ENCODE assay signal across 32 cellular contexts in genomic region chr6:168706471-168707177, GRCh38.
"Had no signal": no experiment of that assay in that cellular context is flagged by ENCODE, and none has a peak within 500 bp of the region (broad histone marks: within the 10 kb centered on the region; RNA-seq: fewer than 3 reads in every experiment).

No MANE protein-coding gene starts in this region.

- H3K9ac ChIP-seq: parathyroid adenoma had no signal

- FAIRE-seq: urothelium cell line had no signal

- H3K27me3 ChIP-seq: ovary, testis, tibial artery, vagina had no signal

- H3K4me1 Mint-ChIP-seq: naive B cell; naive thymus-derived CD8-positive, alpha-beta T cell; stimulated activated memory B cell treated with anti-CD40 and anti-IgM and Interleukin-4, amounts not matched to agents 10 μg/mL and 1 μg/mL and 100 μg/mL, for 72 hours; stimulated activated naive CD8-positive, alpha-beta T cell treated with anti-CD3 and anti-CD28 coated beads, Interleukin-15, amount 100 ng/mL, for 72 hours had no signal

- H3K27ac ChIP-seq: ovary, parathyroid adenoma, prostate gland, skin epidermis, spleen, suprapubic skin, testis, tibial artery, transverse colon, vagina had no signal

- H2AFZ ChIP-seq: parathyroid adenoma had no signal

- H3K4me2 ChIP-seq: smooth muscle cell had no signal

- H3K27ac Mint-ChIP-seq: naive B cell; naive thymus-derived CD8-positive, alpha-beta T cell; natural killer cell treated with Interleukin-12 subunit alpha and Interleukin-12 subunit beta and Interleukin-15 and Interleukin-18, amount 100 ng/mL, for 72 hours; nephron progenitor cell; stimulated activated memory B cell treated with anti-CD40 and anti-IgM and Interleukin-4, amounts not matched to agents 10 μg/mL and 1 μg/mL and 100 μg/mL, for 72 hours; stimulated activated naive CD8-positive, alpha-beta T cell treated with anti-CD3 and anti-CD28 coated beads, Interleukin-15, amount 100 ng/mL, for 72 hours; type B pancreatic cell had no signal

- H3K36me3 Mint-ChIP-seq: naive thymus-derived CD8-positive, alpha-beta T cell; natural killer cell treated with Interleukin-12 subunit alpha and Interleukin-12 subunit beta and Interleukin-15 and Interleukin-18, amount 100 ng/mL, for 72 hours; stimulated activated memory B cell treated with anti-CD40 and anti-IgM and Interleukin-4, amounts not matched to agents 10 μg/mL and 1 μg/mL and 100 μg/mL, for 72 hours; type B pancreatic cell had no signal

- DNase-seq: naive B cell; naive thymus-derived CD8-positive, alpha-beta T cell; nephron progenitor cell; occipital lobe; retina; right cardiac atrium; spleen; stimulated activated CD4-positive, alpha-beta T cell treated with anti-CD3 and anti-CD28 coated beads, Interleukin-12 subunit alpha, Interleukin-12 subunit beta, amount 100 ng/mL, for 4 hours; stimulated activated CD4-positive, alpha-beta T cell treated with anti-CD3 and anti-CD28 coated beads, Interleukin-1b, Interleukin-23, amount 100 ng/mL, for 48 hours; stimulated activated CD4-positive, alpha-beta T cell treated with anti-CD3 and anti-CD28 coated beads, Interleukin-4, amount 100 ng/mL, for 1 hour; stimulated activated CD4-positive, alpha-beta T cell treated with anti-CD3 and anti-CD28 coated beads, Interleukin-4, amount 100 ng/mL, for 4 hours; stimulated activated CD8-positive, alpha-beta memory T cell treated with anti-CD3 and anti-CD28 coated beads, Interleukin-4, amount 100 ng/mL, for 48 hours; stimulated activated naive CD4-positive, alpha-beta T cell; stimulated activated naive CD8-positive, alpha-beta T cell treated with anti-CD3 and anti-CD28 coated beads, Interleukin-15, amount 100 ng/mL, for 72 hours; stimulated activated naive CD8-positive, alpha-beta T cell treated with anti-CD3 and anti-CD28 coated beads, Interleukin-15, Interleukin-2, amounts not matched to agents 100 U/mL and 50 U/mL, for 24 hours; substantia nigra; testis; tibial artery; transverse colon had no signal

- H3K79me2 ChIP-seq: parathyroid adenoma had no signal

- H3K36me3 ChIP-seq: ovary, prostate gland, spleen, suprapubic skin, tibial artery, transverse colon, vagina had no signal

- H3K4me1 ChIP-seq: parathyroid adenoma, prostate gland, spleen, suprapubic skin, testis, transverse colon, vagina had no signal

- H3K4me3 ChIP-seq: ovary, prostate gland, skin epidermis, smooth muscle cell, spleen, suprapubic skin, testis, tibial artery, transverse colon, vagina had no signal

- H3K9me3 ChIP-seq: ovary, prostate gland, spleen, suprapubic skin, testis, tibial artery, transverse colon, vagina had no signal

- H3K4me3 Mint-ChIP-seq: naive B cell; naive thymus-derived CD8-positive, alpha-beta T cell; natural killer cell treated with Interleukin-12 subunit alpha and Interleukin-12 subunit beta and Interleukin-15 and Interleukin-18, amount 100 ng/mL, for 72 hours; nephron progenitor cell; neural crest cell; stimulated activated memory B cell treated with anti-CD40 and anti-IgM and Interleukin-4, amounts not matched to agents 10 μg/mL and 1 μg/mL and 100 μg/mL, for 72 hours; stimulated activated naive CD8-positive, alpha-beta T cell treated with anti-CD3 and anti-CD28 coated beads, Interleukin-15, amount 100 ng/mL, for 72 hours; type B pancreatic cell had no signal

- H3K9me3 Mint-ChIP-seq: natural killer cell treated with Interleukin-12 subunit alpha and Interleukin-12 subunit beta and Interleukin-15 and Interleukin-18, amount 100 ng/mL, for 72 hours; nephron progenitor cell; neural crest cell; stimulated activated memory B cell treated with anti-CD40 and anti-IgM and Interleukin-4, amounts not matched to agents 10 μg/mL and 1 μg/mL and 100 μg/mL, for 72 hours; stimulated activated naive CD8-positive, alpha-beta T cell treated with anti-CD3 and anti-CD28 coated beads, Interleukin-15, amount 100 ng/mL, for 72 hours; type B pancreatic cell had no signal

- ATAC-seq: naive thymus-derived CD8-positive, alpha-beta T cell; natural killer cell treated with Interleukin-12 subunit alpha and Interleukin-12 subunit beta and Interleukin-15 and Interleukin-18, amount 100 ng/mL, for 72 hours; right cardiac atrium; sciatic nerve; stimulated activated memory B cell treated with anti-CD40 and anti-IgM and Interleukin-4, amounts not matched to agents 10 μg/mL and 1 μg/mL and 100 μg/mL, for 72 hours; stimulated activated naive CD8-positive, alpha-beta T cell treated with anti-CD3 and anti-CD28 coated beads, Interleukin-15, amount 100 ng/mL, for 72 hours; stimulated activated naive CD8-positive, alpha-beta T cell treated with anti-CD3 and anti-CD28 coated beads, Interleukin-15, Interleukin-2, amounts not matched to agents 100 U/mL and 50 U/mL, for 24 hours had no signal
